ENCODE assay signal across 8 cellular contexts in the genomic region with DNA sequence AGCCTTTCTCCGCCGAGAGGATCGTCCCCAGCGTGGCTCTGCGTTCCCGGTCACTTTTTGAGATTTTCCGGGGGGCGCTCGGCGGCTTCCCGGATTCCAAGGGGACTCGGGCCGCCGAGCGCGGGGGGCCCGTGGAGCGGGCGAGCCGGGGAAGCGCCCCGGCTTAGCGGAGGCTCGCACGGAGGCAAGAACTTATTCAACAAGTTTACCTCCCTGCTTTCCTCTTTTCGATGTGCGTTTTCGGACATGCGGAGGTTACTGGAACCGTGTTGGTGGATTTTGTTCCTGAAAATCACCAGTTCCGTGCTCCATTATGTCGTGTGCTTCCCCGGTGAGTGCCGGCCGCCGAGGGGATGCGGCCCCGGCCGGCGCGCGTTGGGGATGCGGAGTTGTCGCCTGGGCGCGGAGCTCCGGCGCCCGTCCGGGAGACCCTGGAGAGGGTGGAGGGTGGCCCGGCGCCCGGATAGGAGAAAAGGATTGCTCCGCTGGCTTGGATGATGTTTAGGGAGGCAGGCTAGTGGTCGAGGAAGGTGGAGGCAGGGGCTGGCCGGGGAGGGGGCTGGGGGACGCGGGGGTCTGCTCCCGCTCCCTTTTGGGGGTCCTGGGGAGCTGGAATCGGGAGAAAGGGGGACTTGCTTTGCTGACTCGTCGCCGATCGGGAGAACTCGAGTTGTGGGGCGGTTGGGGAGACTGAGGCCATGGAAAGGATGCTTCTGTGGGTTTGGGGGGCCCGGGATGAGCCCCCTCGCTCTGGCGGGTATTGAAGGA. TPM values are rescaled to one million over a fixed set of nuclear protein-coding genes. Genes with fewer than 3 reads are reported as not detected.
DNase-seq lines count a peak whose midpoint lies in the region; TF ChIP-seq lines count a peak whose summit lies in the region.

No MANE protein-coding gene starts in this region.

- H3K27ac ChIP-seq in dorsolateral prefrontal cortex (peak overlapping the region in 58 of 59 donors; percentile 58 to 96 (median 91)), mucosa of rectum (ENCODE audit: low read depth in 2 of 2, low read length in 2 of 2) (peak overlapping the region; percentile 78 to 91)

- no peaks in the 10 kb centered on the region for H3K36me3 ChIP-seq in MG63
- H3K36me3 ChIP-seq in mucosa of rectum (ENCODE audit: control insufficient read depth in 2 of 2, insufficient read depth in 2 of 2, low read length in 2 of 2): no peaks in the 10 kb centered on the region

- no peak for TF ChIP-seq CTCF in dorsolateral prefrontal cortex (IDR thresholded peaks at IDR 0.05 in 54 of 56, conservative IDR thresholded peaks at IDR 0.05 in 2 of 56; ENCODE audit: low read depth in 1 of 56, partially characterized antibody in 56 of 56)

- H3K27me3 ChIP-seq in MG63 (no peaks in the 10 kb centered on the region; the same call in 1 of the 2 replicates), dorsolateral prefrontal cortex (peaks cover 0 to 22% (median 0%) of the 10 kb centered on the region in 45 donors), mucosa of rectum (ENCODE audit: control insufficient read depth in 2 of 2, insufficient read depth in 2 of 2, low read length in 2 of 2) (peaks cover 0 to 3% of the 10 kb centered on the region in 2 donors)

- peak; percentile 37 for DNase-seq in ELR (ENCODE audit: low read depth)
- peak; percentile 9 for DNase-seq in MG63
- peak in 2 of 10 donors; percentile 11 to 44 for DNase-seq in dorsolateral prefrontal cortex
- no peak for DNase-seq in stimulated activated CD4-positive, alpha-beta T cell treated with anti-CD3 and anti-CD28 coated beads, Interleukin-1b, Interleukin-23, amount 100 ng/mL, for 48 hours
- DNase-seq in GF-D8 (lab: John Stamatoyannopoulos, UW): no peak
- DNase-seq in stimulated activated CD4-positive, alpha-beta T cell treated with anti-CD3 and anti-CD28 coated beads, Interleukin-4, amount 100 ng/mL, for 1 hour: no peak
- no peak for DNase-seq in activated CD4-positive, alpha-beta T cell treated with anti-CD3 and anti-CD28 coated beads for 48 hours

- H3K4me3 ChIP-seq in MG63 (peak overlapping the region; percentile 64), dorsolateral prefrontal cortex (peak overlapping the region; percentile 55 to 88 (median 74)), mucosa of rectum (ENCODE audit: low read length in 2 of 2) (peak overlapping the region; percentile 83 to 85)

- H3K4me1 ChIP-seq in mucosa of rectum (ENCODE audit: control insufficient read depth in 2 of 2, insufficient read depth in 2 of 2, low read length in 2 of 2): peaks cover 15 to 17% of the 10 kb centered on the region in 2 donors

- H3K9me3 ChIP-seq in MG63 (no peaks in the 10 kb centered on the region), mucosa of rectum (ENCODE audit: control insufficient read depth in 2 of 2, low read length in 2 of 2) (no peaks in the 10 kb centered on the region)

- H3K9ac ChIP-seq in mucosa of rectum (ENCODE audit: low read depth in 1 of 2, low read length in 2 of 2): peak overlapping the region; percentile 70 to 71

- intact Hi-C loops in dorsolateral prefrontal cortex (cut with DNase I): loop anchor here (2.0 to 10.0 kb wide), 5 partner anchors 283 to 627 kb away; no protein-coding TSS in a partner anchor

RNA-seq across cellular contexts. Expression of gene PTPRG, which starts 0.9 kb away (rescaled TPM):
- 3.1 and 6.1 TPM in 2 replicates for total RNA-seq in MG63 (2014; rRNA removed; shearing (Covaris generic); ENCODE audit: low replicate concordance)
- 10 to 100 TPM; 29.5 to 75.2 (median 50.6) TPM for total RNA-seq in dorsolateral prefrontal cortex

Comparison
In these comparisons a context has a peak if more than half of its experiments do, and no peak if none do; other contexts are left out.
1. DNase-seq: peak in ELR (single experiment) and MG63 (single experiment); none in stimulated activated CD4-positive, alpha-beta T cell treated with anti-CD3 and anti-CD28 coated beads, Interleukin-1b, Interleukin-23, amount 100 ng/mL, for 48 hours (single experiment), GF-D8 (single experiment), stimulated activated CD4-positive, alpha-beta T cell treated with anti-CD3 and anti-CD28 coated beads, Interleukin-4, amount 100 ng/mL, for 1 hour (single experiment) and activated CD4-positive, alpha-beta T cell treated with anti-CD3 and anti-CD28 coated beads for 48 hours (single experiment).
2. Peak in every context shown above with its lines, with median percentiles within 50 percentile points of each other: H3K4me3 ChIP-seq.